In genomic region chr3:110027446-110027845, GRCh38 we compare ENCODE assay signal across 11 cellular contexts.
DNase-seq lines count a peak whose midpoint lies in the region; ATAC-seq and TF ChIP-seq lines count a peak whose summit lies in the region.
"Had no signal": no experiment of that assay in that cellular context is flagged by ENCODE, and none has a peak within 500 bp of the region (broad histone marks: within the 10 kb centered on the region; RNA-seq: fewer than 3 reads in every experiment).

No MANE protein-coding gene starts in this region.

- H3K27ac ChIP-seq in HCT116 (ENCODE audit: low read depth, low read length) (no peak overlapping the region), mesenchymal stem cell (ENCODE audit: low read length, poor library complexity, severe bottlenecking) (peak overlapping the region; percentile 14), suprapubic skin (no peak overlapping the region)

- in situ Hi-C loops in astrocyte of the cerebellum (cut with HindIII; ENCODE audit: low sequenced_read_pairs): no loop called here

- H3K18ac ChIP-seq in mesenchymal stem cell (ENCODE audit: low read depth in 1 of 2, low read length in 2 of 2): no peak overlapping the region

- RAD21 ChIA-PET in HCT116 (lab: Charles Lee; ENCODE audit: low non-redundant PET in 1 of 2, low total read pairs in 2 of 2, uncharacterized antibody in 2 of 2, unreplicated experiment in 2 of 2): no interaction called here

- no peak overlapping the region for H4K91ac ChIP-seq in mesenchymal stem cell (ENCODE audit: low read length)

- H3K4ac ChIP-seq in mesenchymal stem cell (ENCODE audit: low read depth in 1 of 2, low read length in 2 of 2): no peak overlapping the region

- no peaks in the 10 kb centered on the region for H4K20me1 ChIP-seq in HCT116 (ENCODE audit: insufficient read depth)

- peak overlapping the region; percentile 41 for H3K4me2 ChIP-seq in HCT116 (ENCODE audit: low read length)
- no peak overlapping the region for H3K4me2 ChIP-seq in mesenchymal stem cell (ENCODE audit: low read length, poor library complexity, severe bottlenecking)

- POLR2A ChIA-PET in HCT116 (lab: Charles Lee): interaction anchor here (1.1 kb wide), 1 partner anchor 32 kb away, joined by 3 read pairs; no protein-coding TSS in a partner anchor

- H2BK5ac ChIP-seq in mesenchymal stem cell (ENCODE audit: low read depth, low read length, poor library complexity, severe bottlenecking): no peak overlapping the region

- no peak for TF ChIP-seq RAD21 in HCT116 (IDR thresholded peaks at IDR 0.05; ENCODE audit: low read depth)

- H3K79me2 ChIP-seq in HCT116 (ENCODE audit: insufficient read depth, low read length): no peaks in the 10 kb centered on the region

- H3K9ac ChIP-seq in HCT116 (ENCODE audit: low read length) (no peak overlapping the region), mesenchymal stem cell (ENCODE audit: low read length) (no peak overlapping the region)

- H3K27me3 ChIP-seq in HCT116 (ENCODE audit: insufficient read depth, low read length) (no peaks in the 10 kb centered on the region), mesenchymal stem cell (ENCODE audit: control insufficient read depth in 1 of 2, insufficient read depth in 1 of 2, low read length in 2 of 2) (no peaks in the 10 kb centered on the region), suprapubic skin (no peaks in the 10 kb centered on the region)

- H2BK12ac ChIP-seq in mesenchymal stem cell (ENCODE audit: low read length in 2 of 2): no peak overlapping the region

- CTCF ChIA-PET in HCT116 (lab: Charles Lee): no interaction called here

- H2AFZ ChIP-seq in HCT116 (ENCODE audit: low read depth, low read length, poor library complexity, severe bottlenecking): peak overlapping the region; percentile 73
- no peak overlapping the region for H2AFZ ChIP-seq in mesenchymal stem cell (ENCODE audit: low read depth, low read length)

- H3K23ac ChIP-seq in mesenchymal stem cell (ENCODE audit: low read length in 2 of 2): no peak overlapping the region

- WGBS in mesenchymal stem cell: 34% methylated on average over 2 of the region's 2 CpGs
- WGBS in suprapubic skin: 62% methylated on average over 2 of the region's 2 CpGs

- no peaks in the 10 kb centered on the region for H3K9me3 ChIP-seq in HCT116 (ENCODE audit: control insufficient read depth in 1 of 2, insufficient read depth in 1 of 2, low read depth in 1 of 2, low read length in 2 of 2)
- no peaks in the 10 kb centered on the region for H3K9me3 ChIP-seq in mesenchymal stem cell (ENCODE audit: control insufficient read depth, low read length)
- peaks cover 7% of the 10 kb centered on the region for H3K9me3 ChIP-seq in suprapubic skin

- peaks cover 0 to 19% of the 10 kb centered on the region in 2 experiments; a peak in 2 of 4 replicates for H3K4me1 ChIP-seq in HCT116 (ENCODE audit: control insufficient read depth in 1 of 2, insufficient read depth in 2 of 2, low read length in 2 of 2)
- no peaks in the 10 kb centered on the region for H3K4me1 ChIP-seq in mesenchymal stem cell (ENCODE audit: control insufficient read depth, insufficient read depth, low read depth, low read length)
- no peaks in the 10 kb centered on the region for H3K4me1 ChIP-seq in suprapubic skin

- H3K79me1 ChIP-seq in mesenchymal stem cell (replicated peaks; ENCODE audit: low read length, poor library complexity, severe bottlenecking): no peaks in the 10 kb centered on the region

- H3K9me2 ChIP-seq in HCT116 (ENCODE audit: insufficient read depth): no peaks in the 10 kb centered on the region

- H3K36me3 ChIP-seq in HCT116 (ENCODE audit: control insufficient read depth in 1 of 2, insufficient read depth in 2 of 2, low read length in 2 of 2): no peaks in the 10 kb centered on the region
- H3K36me3 ChIP-seq in mesenchymal stem cell (ENCODE audit: control insufficient read depth in 1 of 2, insufficient read depth in 2 of 2, low read depth in 1 of 2, low read length in 2 of 2): no peaks in the 10 kb centered on the region
- H3K36me3 ChIP-seq in suprapubic skin: no peaks in the 10 kb centered on the region

- intact Hi-C loops in HCT116 (cut with micrococcal nuclease): no loop called here

- no peak overlapping the region for H3K4me3 ChIP-seq in AG10803 (ENCODE audit: low read length)
- no peak overlapping the region for H3K4me3 ChIP-seq in HCT116 (replicated peaks in 1 of 2; ENCODE audit: low read depth in 1 of 2, low read length in 2 of 2)
- no peak overlapping the region for H3K4me3 ChIP-seq in astrocyte of the cerebellum (ENCODE audit: low read depth, low read length)
- no peak overlapping the region for H3K4me3 ChIP-seq in mesenchymal stem cell (ENCODE audit: insufficient read depth in 1 of 2, low read depth in 1 of 2, low read length in 2 of 2)
- no peak overlapping the region for H3K4me3 ChIP-seq in suprapubic skin

- H4K8ac ChIP-seq in mesenchymal stem cell (ENCODE audit: low read length): no peak overlapping the region

- no peak for TF ChIP-seq CTCF in AG10803 (conservative IDR thresholded peaks at IDR 0.05; ENCODE audit: low read length)
- no peak for TF ChIP-seq CTCF in HCT116 (IDR thresholded peaks at IDR 0.05 in 2 of 3, conservative IDR thresholded peaks at IDR 0.05 in 1 of 3; ENCODE audit: borderline replicate concordance in 1 of 3, insufficient read depth in 1 of 3, low read depth in 2 of 3, low read length in 2 of 3)
- TF ChIP-seq CTCF in astrocyte of the cerebellum (IDR thresholded peaks at IDR 0.05; ENCODE audit: low read depth, low read length, missing control alignments): no peak
- no peak for TF ChIP-seq CTCF in suprapubic skin (IDR thresholded peaks at IDR 0.05)

- no peak overlapping the region for H2BK120ac ChIP-seq in mesenchymal stem cell (ENCODE audit: low read depth, low read length)

- TF ChIP-seq EP300 in suprapubic skin (IDR thresholded peaks at IDR 0.05): no peak

- no peak for TF ChIP-seq POLR2A in HCT116 (IDR thresholded peaks at IDR 0.05; ENCODE audit: borderline replicate concordance, extremely low read depth, insufficient read depth, insufficient read length)
- no peak for TF ChIP-seq POLR2A in suprapubic skin (IDR thresholded peaks at IDR 0.05)

- H3K14ac ChIP-seq in mesenchymal stem cell (ENCODE audit: low read length in 2 of 2): no peak overlapping the region

- DNase-seq in AG10803 (ENCODE audit: low read depth): peak; percentile 76
- DNase-seq in HCT116 (ENCODE audit: low read depth, low spot score): peak; percentile 8
- DNase-seq in astrocyte of the cerebellum (ENCODE audit: low read depth): peak; percentile 67
- DNase-seq in mesenchymal stem cell: peak; percentile 59
- DNase-seq in NCI-H1436 (lab: John Stamatoyannopoulos, UW): no peak
- no peak for DNase-seq in occipital lobe (lab: John Stamatoyannopoulos, UW)
- no peak for DNase-seq in suprapubic skin (ENCODE audit: low spot score in 2 of 2)
- no peak for DNase-seq in NCI-H748 treated with DMSO at 0.1 percent for 48 hours (lab: John Stamatoyannopoulos, UW)
- DNase-seq: activated T-cell treated with anti-CD3 and anti-CD28 coated beads, Interleukin-2, amount 50 U/mL, for 72 hours; cerebellar nuclear complex had no signal

- no peak overlapping the region for H2BK15ac ChIP-seq in mesenchymal stem cell (ENCODE audit: low read depth, poor library complexity, severe bottlenecking)

- ATAC-seq in HCT116: peak; percentile 60
- ATAC-seq: Panc1 had no signal

- no TSS peak for BruUV-seq in HCT116 (replicated peaks; lab: Mats Ljungman, UMichigan)

- no peak overlapping the region for H2AK5ac ChIP-seq in mesenchymal stem cell (ENCODE audit: low read length, severe bottlenecking)

TF ChIP-seq in HCT116, 20 proteins besides CTCF, POLR2A, EP300 and RAD21:
- TF ChIP-seq FOSL1 (IDR thresholded peaks at IDR 0.05; ENCODE audit: low read depth): peak; percentile 58
- 0 out of 2 replicates have a peak, but pooled peaks have one; percentile 28 for TF ChIP-seq SIN3A (IDR thresholded peaks at IDR 0.05; ENCODE audit: low read depth)
- TF ChIP-seq, protein P1, sequence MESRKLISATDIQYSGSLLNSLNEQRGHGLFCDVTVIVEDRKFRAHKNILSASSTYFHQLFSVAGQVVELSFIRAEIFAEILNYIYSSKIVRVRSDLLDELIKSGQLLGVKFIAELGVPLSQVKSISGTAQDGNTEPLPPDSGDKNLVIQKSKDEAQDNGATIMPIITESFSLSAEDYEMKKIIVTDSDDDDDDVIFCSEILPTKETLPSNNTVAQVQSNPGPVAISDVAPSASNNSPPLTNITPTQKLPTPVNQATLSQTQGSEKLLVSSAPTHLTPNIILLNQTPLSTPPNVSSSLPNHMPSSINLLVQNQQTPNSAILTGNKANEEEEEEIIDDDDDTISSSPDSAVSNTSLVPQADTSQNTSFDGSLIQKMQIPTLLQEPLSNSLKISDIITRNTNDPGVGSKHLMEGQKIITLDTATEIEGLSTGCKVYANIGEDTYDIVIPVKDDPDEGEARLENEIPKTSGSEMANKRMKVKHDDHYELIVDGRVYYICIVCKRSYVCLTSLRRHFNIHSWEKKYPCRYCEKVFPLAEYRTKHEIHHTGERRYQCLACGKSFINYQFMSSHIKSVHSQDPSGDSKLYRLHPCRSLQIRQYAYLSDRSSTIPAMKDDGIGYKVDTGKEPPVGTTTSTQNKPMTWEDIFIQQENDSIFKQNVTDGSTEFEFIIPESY (IDR thresholded peaks at IDR 0.05; ENCODE audit: extremely low read depth, insufficient replicate concordance, low read length): no peak
- peak; percentile 25; the same call in 1 of the 2 replicates for TF ChIP-seq SP1 (IDR thresholded peaks at IDR 0.05; ENCODE audit: low read depth)
- TF ChIP-seq CBX3 (IDR thresholded peaks at IDR 0.05; ENCODE audit: low read depth): peak; percentile 61; the same call in 1 of the 2 replicates
- TF ChIP-seq JUND (IDR thresholded peaks at IDR 0.05): peak; percentile 46; the same call in 1 of the 2 replicates
- TF ChIP-seq POLR2AphosphoS5 (IDR thresholded peaks at IDR 0.05; ENCODE audit: low read depth, low read length): no peak
- peak; percentile 62 for TF ChIP-seq CEBPB (IDR thresholded peaks at IDR 0.05; ENCODE audit: low read depth)

Comparison
In these comparisons a context has a peak if more than half of its experiments do, and no peak if none do; other contexts are left out.
1. DNase-seq: peak in AG10803 (single experiment), HCT116 (single experiment), astrocyte of the cerebellum (single experiment) and mesenchymal stem cell (single experiment); none in NCI-H1436 (single experiment), occipital lobe (single experiment), suprapubic skin (0 of 2) and NCI-H748 treated with DMSO at 0.1 percent for 48 hours (single experiment).